9 cellular contexts compared by ENCODE assay signal in genomic region chr1:2554621-2555387, GRCh38. TPM values are rescaled to one million over a fixed set of nuclear protein-coding genes. Genes with fewer than 3 reads are reported as not detected.
DNase-seq lines count a peak whose midpoint lies in the region; ATAC-seq and TF ChIP-seq lines count a peak whose summit lies in the region.
"Had no signal": no experiment of that assay in that cellular context is flagged by ENCODE, and none has a peak within 500 bp of the region (broad histone marks: within the 10 kb centered on the region; RNA-seq: fewer than 3 reads in every experiment).

No MANE protein-coding gene starts in this region.

- in situ Hi-C loops in astrocyte of the spinal cord (cut with HindIII; ENCODE audit: low sequenced_read_pairs), result no loop called here

- H3K4me1 ChIP-seq in OCI-LY3 (ENCODE audit: low read length) (peaks cover 48% of the 10 kb centered on the region), mucosa of descending colon (ENCODE audit: low read depth) (peaks cover 42% of the 10 kb centered on the region), tibial nerve (peaks cover 0 to 43% (median 27%) of the 10 kb centered on the region in 4 donors)

- intact Hi-C loops in mucosa of descending colon (cut with DNase I, micrococcal nuclease), result no loop called here

- peak; percentile 5 for ATAC-seq in mucosa of descending colon
- no peak for ATAC-seq in GM18520 (IDR thresholded peaks at IDR 0.05; ENCODE audit: unreplicated experiment)
- no peak for ATAC-seq in GM19328 (IDR thresholded peaks at IDR 0.05; ENCODE audit: unreplicated experiment)
- ATAC-seq in HG03097 (IDR thresholded peaks at IDR 0.05; ENCODE audit: low FRiP score, unreplicated experiment), result no peak

- no peak for TF ChIP-seq POLR2A in tibial nerve (IDR thresholded peaks at IDR 0.05)

- peak; percentile 14 for DNase-seq in EH (ENCODE audit: low read depth)
- DNase-seq in astrocyte of the spinal cord (ENCODE audit: low read depth, low spot score), result no peak
- DNase-seq in mucosa of descending colon, result peak; percentile 66 to 80 (median 74)
- peak in 1 of 2 donors; percentile 32 for DNase-seq in tibial nerve (ENCODE audit: low spot score in 2 of 2)

- no peak for TF ChIP-seq EP300 in tibial nerve (IDR thresholded peaks at IDR 0.05)

- peaks cover 14% of the 10 kb centered on the region for H3K36me3 ChIP-seq in OCI-LY3 (replicated peaks; ENCODE audit: low read depth, low read length)
- peaks cover 5% of the 10 kb centered on the region for H3K36me3 ChIP-seq in mucosa of descending colon (ENCODE audit: low read depth)
- H3K36me3 ChIP-seq in tibial nerve, result peaks cover 0 to 22% (median 0%) of the 10 kb centered on the region in 3 donors

- H3K27me3 ChIP-seq in OCI-LY3 (ENCODE audit: low read depth, low read length), result no peaks in the 10 kb centered on the region
- no peaks in the 10 kb centered on the region for H3K27me3 ChIP-seq in tibial nerve

- H3K9ac ChIP-seq in OCI-LY3 (ENCODE audit: low read length), result peak overlapping the region; percentile 99

- H2AFZ ChIP-seq in OCI-LY3 (ENCODE audit: low read depth, low read length), result no peak overlapping the region

- TF ChIP-seq CTCF in OCI-LY3 (IDR thresholded peaks at IDR 0.05; ENCODE audit: low read depth, low read length) (peak; percentile 81), astrocyte of the spinal cord (IDR thresholded peaks at IDR 0.05; ENCODE audit: low read depth, low read length) (peak; percentile 55), mucosa of descending colon (IDR thresholded peaks at IDR 0.05) (peak; percentile 31), tibial nerve (IDR thresholded peaks at IDR 0.05) (peak in 4 of 5 experiments; percentile 29 to 45 (median 40))

- no peaks in the 10 kb centered on the region for H4K20me1 ChIP-seq in OCI-LY3 (ENCODE audit: insufficient read depth, low read length)

- H3K79me2 ChIP-seq in OCI-LY3 (ENCODE audit: low read length), result no peaks in the 10 kb centered on the region; the same call in 1 of the 2 replicates

- H3K27ac ChIP-seq in OCI-LY3 (ENCODE audit: low read length), result peak overlapping the region; percentile 77
- H3K27ac ChIP-seq in tibial nerve, result peak overlapping the region; percentile 85 to 99 (median 94)

- WGBS in tibial nerve, 2 donors, result 74 to 76% methylated on average over 11 to 12 of the region's 19 CpGs

- H3K9me3 ChIP-seq in OCI-LY3 (ENCODE audit: insufficient read depth, low read length), result no peaks in the 10 kb centered on the region
- no peaks in the 10 kb centered on the region for H3K9me3 ChIP-seq in mucosa of descending colon
- H3K9me3 ChIP-seq in tibial nerve, result no peaks in the 10 kb centered on the region

- H3K4me2 ChIP-seq in OCI-LY3 (ENCODE audit: low read length), result peak overlapping the region; percentile 99

- H3K4me3 ChIP-seq in OCI-LY3 (ENCODE audit: low read length) (peak overlapping the region; percentile 97), astrocyte of the spinal cord (ENCODE audit: low read depth, low read length) (no peak overlapping the region), mucosa of descending colon (no peak overlapping the region), tibial nerve (peak overlapping the region in 3 of 4 donors; percentile 50 to 79 (median 58))

RNA-seq across cellular contexts. Expression of gene TNFRSF14, which starts 1.4 kb away (rescaled TPM):
- total RNA-seq in mucosa of descending colon (100 to 1,000 TPM; 143 to 206 (median 146) TPM), tibial nerve (100 to 1,000 TPM in 1 of 4 donors, 10 to 100 TPM in 3; 64.9 to 105 (median 91.1) TPM)

RNA-seq across cellular contexts. Expression of gene HES5, which starts 24.7 kb away (rescaled TPM):
- 1 to 10 TPM; 1.3 to 7.8 (median 1.6) TPM for total RNA-seq in mucosa of descending colon
- under 1 TPM in 1 of 4 donors, not detected in 3; 0.87 TPM for total RNA-seq in tibial nerve
- total RNA-seq: M059J had no signal

RNA-seq across cellular contexts. Expression of gene PANK4, which starts 28.4 kb away (rescaled TPM):
- total RNA-seq in mucosa of descending colon, result 10 to 100 TPM; 28.1 to 51.6 (median 44.7) TPM
- total RNA-seq in tibial nerve, result 10 to 100 TPM; 14.2 to 50.0 (median 38.1) TPM

RNA-seq across cellular contexts. Expression of gene PRXL2B, which starts 31.8 kb away (rescaled TPM):
- total RNA-seq in mucosa of descending colon, result 10 to 100 TPM; 45.2 to 65.5 (median 48.3) TPM
- total RNA-seq in tibial nerve, result 10 to 100 TPM; 14.4 to 18.0 (median 16.9) TPM

Comparison
In these comparisons a context has a peak if more than half of its experiments do, and no peak if none do; other contexts are left out.
1. H3K4me3 ChIP-seq: peak in OCI-LY3 (single experiment) and tibial nerve (3 of 4); none in astrocyte of the spinal cord (single experiment) and mucosa of descending colon (single experiment).
2. CTCF ChIP-seq: peak in every context shown above with its lines; median percentile 81 in OCI-LY3; 55 in astrocyte of the spinal cord; 40 in tibial nerve; 31 in mucosa of descending colon.